Comparison of ENCODE assay signal across 1 cellular context in the genomic region with DNA sequence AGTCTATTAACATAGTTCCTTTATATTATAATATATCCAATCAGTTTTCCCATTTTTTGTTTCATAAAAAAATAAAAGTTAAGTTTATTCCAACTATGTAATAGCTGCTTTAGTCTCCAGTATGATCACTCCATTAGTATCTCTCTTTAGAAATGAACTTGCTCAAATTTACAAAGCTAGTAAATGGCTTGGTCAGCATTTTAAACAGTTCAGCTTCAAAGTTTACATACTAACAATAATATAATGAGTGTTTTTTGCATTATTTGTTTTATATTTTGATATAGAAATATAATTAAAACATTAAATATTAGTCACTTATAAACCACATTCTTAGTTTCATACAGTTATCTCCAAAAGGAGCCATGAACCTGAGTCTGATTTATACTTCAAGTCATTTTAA.
A peak's percentile ranks its signal among the peaks of the same experiment; 100 is the strongest.
TF ChIP-seq lines count a peak whose summit lies in the region.

No MANE protein-coding gene starts in this region.

TF ChIP-seq in HepG2, 621 proteins besides CTCF, POLR2A, EP300 and RAD21 (continued from another document):
- no peak for TF ChIP-seq TIGD3 (CRISPR knock-in tag; IDR thresholded peaks at IDR 0.05; ENCODE audit: borderline replicate concordance)
- TF ChIP-seq MAFK (conservative IDR thresholded peaks at IDR 0.05 in 1 of 2, IDR thresholded peaks at IDR 0.05 in 1 of 2; ENCODE audit: low read length in 2 of 2), result peak; percentile 75 to 88
